In the genomic region with DNA sequence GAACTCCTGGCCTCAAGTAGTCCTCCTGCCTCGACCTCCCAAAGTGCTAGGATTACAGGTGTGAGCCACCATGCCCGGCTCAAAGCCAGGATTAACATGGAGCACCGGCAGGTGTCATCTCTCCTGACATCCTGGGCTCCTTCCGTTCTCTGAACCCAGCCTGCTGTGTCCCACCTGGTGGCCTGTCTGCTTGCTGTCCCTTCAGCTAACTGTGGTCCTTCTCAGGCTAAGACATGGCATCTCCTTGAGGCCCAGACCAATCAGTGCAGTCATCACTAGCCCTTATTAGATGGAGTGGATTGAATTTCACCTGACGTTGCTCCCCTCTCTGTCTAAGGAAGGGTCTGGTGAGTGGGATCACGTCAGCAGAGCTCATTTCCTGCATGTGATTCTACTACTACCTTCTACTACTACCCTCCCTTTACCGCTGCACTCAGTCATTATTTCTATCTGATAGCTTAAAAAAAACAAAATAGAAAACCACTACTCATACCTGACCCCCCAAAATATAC, we compare ENCODE assay signal across 11 cellular contexts. TPM values are rescaled to one million over a fixed set of nuclear protein-coding genes. Genes with fewer than 3 reads are reported as not detected.
DNase-seq lines count a peak whose midpoint lies in the region; ATAC-seq and TF ChIP-seq lines count a peak whose summit lies in the region.
"Had no signal": no experiment of that assay in that cellular context is flagged by ENCODE, and none has a peak within 500 bp of the region (broad histone marks: within the 10 kb centered on the region; RNA-seq: fewer than 3 reads in every experiment).

No MANE protein-coding gene starts in this region.

- H3K9me3 ChIP-seq in GM23248 (ENCODE audit: low read depth) (no peaks in the 10 kb centered on the region), esophagus squamous epithelium (peaks cover 0 to 19% (median 11%) of the 10 kb centered on the region in 3 donors), prostate gland (no peaks in the 10 kb centered on the region), T-helper 17 cell (ENCODE audit: control insufficient read depth, low read length, poor library complexity, severe bottlenecking) (no peaks in the 10 kb centered on the region)

- no peak for TF ChIP-seq POLR2A in esophagus squamous epithelium (IDR thresholded peaks at IDR 0.05)
- TF ChIP-seq POLR2A in prostate gland (IDR thresholded peaks at IDR 0.05): no peak

- H3K36me3 ChIP-seq in GM23248 (ENCODE audit: low read depth): no peaks in the 10 kb centered on the region
- H3K36me3 ChIP-seq in esophagus squamous epithelium: no peaks in the 10 kb centered on the region
- H3K36me3 ChIP-seq in prostate gland: no peaks in the 10 kb centered on the region

- H3K27me3 Mint-ChIP-seq in T-helper 17 cell: peaks cover 7% of the 10 kb centered on the region

- no peaks in the 10 kb centered on the region for H3K27me3 ChIP-seq in GM23248 (replicated peaks; ENCODE audit: insufficient read depth)
- no peaks in the 10 kb centered on the region for H3K27me3 ChIP-seq in esophagus squamous epithelium
- no peaks in the 10 kb centered on the region for H3K27me3 ChIP-seq in prostate gland (replicated peaks; ENCODE audit: insufficient read depth)

- H3F3A ChIP-seq in GM23248 (ENCODE audit: insufficient read depth): peaks cover 30% of the 10 kb centered on the region

- H3K4me1 ChIP-seq in GM23248 (ENCODE audit: insufficient read depth) (no peaks in the 10 kb centered on the region), esophagus squamous epithelium (peaks cover 0 to 17% (median 6%) of the 10 kb centered on the region in 3 donors), prostate gland (replicated peaks) (peaks cover 4% of the 10 kb centered on the region)

- no peak overlapping the region for H3K4me3 Mint-ChIP-seq in T-helper 17 cell
- H3K4me3 Mint-ChIP-seq: activated CD8-positive, alpha-beta T cell treated with anti-CD3 and anti-CD28 coated beads, Interleukin-2, amount 10 ng/mL, durations not matched to agents 7 days and 5 days; CD8-positive, alpha-beta memory T cell had no signal

- intact Hi-C loops in esophagus squamous epithelium (cut with DNase I) (no loop called here), prostate gland (cut with DNase I) (no loop called here)

- H2AFZ ChIP-seq in GM23248: peak overlapping the region; percentile 49

- H3K9ac ChIP-seq in GM23248: peak overlapping the region; percentile 12

- H3K27ac ChIP-seq in GM23248 (no peak overlapping the region), esophagus squamous epithelium (peak overlapping the region in 2 of 4 donors; percentile 4 to 52), prostate gland (peak overlapping the region; percentile 59 to 64)

- H3K4me3 ChIP-seq in GM23248 (peak overlapping the region; percentile 38), esophagus squamous epithelium (peak overlapping the region in 3 of 4 donors; percentile 30 to 55 (median 30)), prostate gland (no peak overlapping the region)

- no peaks in the 10 kb centered on the region for H3K79me2 ChIP-seq in GM23248 (ENCODE audit: insufficient read depth)

- peak; percentile 17 for DNase-seq in GM23248
- DNase-seq in NCI-H748 (lab: John Stamatoyannopoulos, UW; ENCODE audit: unreplicated experiment): peak; percentile 43
- no peak for DNase-seq in esophagus squamous epithelium (lab: John Stamatoyannopoulos, UW)
- no peak for DNase-seq in prostate gland (ENCODE audit: low spot score)
- DNase-seq in T-helper 17 cell: no peak
- no peak for DNase-seq in DMS 273 (lab: John Stamatoyannopoulos, UW; ENCODE audit: unreplicated experiment)
- DNase-seq in NCI-H524 (lab: John Stamatoyannopoulos, UW): no peak
- DNase-seq: activated CD8-positive, alpha-beta T cell treated with anti-CD3 and anti-CD28 coated beads, Interleukin-2, amount 10 ng/mL, durations not matched to agents 7 days and 5 days; CD8-positive, alpha-beta memory T cell; NCI-H2171 treated with DMSO at 0.1 percent for 48 hours had no signal

- H3K27ac Mint-ChIP-seq in T-helper 17 cell: no peak overlapping the region
- H3K27ac Mint-ChIP-seq: activated CD8-positive, alpha-beta T cell treated with anti-CD3 and anti-CD28 coated beads, Interleukin-2, amount 10 ng/mL, durations not matched to agents 7 days and 5 days had no signal

- H3K4me1 Mint-ChIP-seq in T-helper 17 cell: no peaks in the 10 kb centered on the region
- H3K4me1 Mint-ChIP-seq: CD8-positive, alpha-beta memory T cell had no signal

- TF ChIP-seq CTCF in esophagus squamous epithelium (IDR thresholded peaks at IDR 0.05) (no peak), prostate gland (IDR thresholded peaks at IDR 0.05) (no peak)

- H3K36me3 Mint-ChIP-seq in T-helper 17 cell (ENCODE audit: low read depth): no peaks in the 10 kb centered on the region

- H3K9me2 ChIP-seq in GM23248 (ENCODE audit: insufficient read depth): no peaks in the 10 kb centered on the region

- ATAC-seq in T-helper 17 cell (no peak), GM18867 (IDR thresholded peaks at IDR 0.05; ENCODE audit: unreplicated experiment) (no peak)

- in situ Hi-C loops in GM23248 (cut with MboI): no loop called here

- 67 to 72% methylated on average over 7 of the region's 7 CpGs for WGBS in GM23248 (ENCODE audit: low coverage in 1 of 2, low lambda C conversion rate in 2 of 2, missing lambda C conversion rate in 2 of 2), 2 experiments
- 69 to 71% methylated on average over 7 of the region's 7 CpGs for WGBS in esophagus squamous epithelium, 2 donors
- 75% methylated on average over 7 of the region's 7 CpGs for whole genome bisulfite sequencing in prostate gland

- H3K4me2 ChIP-seq in GM23248 (ENCODE audit: unreplicated experiment): peak overlapping the region; percentile 40

- H4K20me1 ChIP-seq in GM23248 (ENCODE audit: insufficient read depth): no peaks in the 10 kb centered on the region

RNA-seq across cellular contexts. Expression of a gene that starts 28.0 kb away (rescaled TPM):
- 25.3 and 28.6 TPM in 2 replicates for total RNA-seq in GM23248 (2014; rRNA removed; shearing (Covaris generic))
- polyA plus RNA-seq in GM23248 (2016; fragmentation: Nextera tagmentation; extraction: Ambion mirVana): 17.6 and 20.5 TPM in 2 replicates
- total RNA-seq in esophagus squamous epithelium (10 to 100 TPM in 2 of 4 donors, 1 to 10 TPM in 2; 6.6 to 15.6 (median 9.8) TPM), prostate gland (10 to 100 TPM; 19.7 to 19.9 TPM), T-helper 17 cell (10 to 100 TPM; 43.6 to 45.0 TPM)

Comparison
In these comparisons a context has a peak if more than half of its experiments do, and no peak if none do; other contexts are left out.
1. DNase-seq: peak in GM23248 (single experiment) and NCI-H748 (single experiment); none in esophagus squamous epithelium (single experiment), prostate gland (single experiment), T-helper 17 cell (0 of 3), DMS 273 (single experiment) and NCI-H524 (0 of 2).
2. H3K4me3 ChIP-seq: peak in GM23248 (single experiment) and esophagus squamous epithelium (3 of 4); none in prostate gland (0 of 2).